ENCODE assay signal across 9 cellular contexts in genomic region chr3:54604495-54604894, GRCh38.
"Had no signal": no experiment of that assay in that cellular context is flagged by ENCODE, and none has a peak within 500 bp of the region (broad histone marks: within the 10 kb centered on the region; RNA-seq: fewer than 3 reads in every experiment).

No MANE protein-coding gene starts in this region.

- H3K27ac ChIP-seq: GM23248, HL-60 had no signal

- ATAC-seq: HCT116, HepG2 had no signal

- H3K36me3 ChIP-seq: HAP-1 had no signal

- H3K27ac Mint-ChIP-seq: HFFc6, IgD-negative memory B cell had no signal

- H3K9ac ChIP-seq: GM23248 had no signal

- H3K4me3 ChIP-seq: GM23248, HAP-1 had no signal

- H2AFZ ChIP-seq: GM23248 had no signal

- H3K4me3 Mint-ChIP-seq: HFFc6, IgD-negative memory B cell had no signal

- H3K4me1 Mint-ChIP-seq: IgD-negative memory B cell had no signal

- H3K9me3 ChIP-seq: HAP-1 had no signal

- H3K36me3 Mint-ChIP-seq: IgD-negative memory B cell had no signal

- DNase-seq: GM23248, GOT3, H7, HFFc6 had no signal
